27 cellular contexts compared by ENCODE assay signal in genomic region chr5:154129868-154130267, GRCh38.
DNase-seq lines count a peak whose midpoint lies in the region; ATAC-seq, FAIRE-seq and TF ChIP-seq lines count a peak whose summit lies in the region.
"Had no signal": no experiment of that assay in that cellular context is flagged by ENCODE, and none has a peak within 500 bp of the region (broad histone marks: within the 10 kb centered on the region; RNA-seq: fewer than 3 reads in every experiment).

No MANE protein-coding gene starts in this region.

- ATAC-seq in GM18867 (IDR thresholded peaks at IDR 0.05; ENCODE audit: unreplicated experiment): no peak
- ATAC-seq in right cardiac atrium: no peak
- ATAC-seq in HG02973 (IDR thresholded peaks at IDR 0.05; ENCODE audit: unreplicated experiment): no peak
- ATAC-seq: A549, GM12878 had no signal

- in situ Hi-C loops in GM13976 (cut with MboI; ENCODE audit: low sequenced_read_pairs, unreplicated experiment): no loop called here

- FAIRE-seq in small intestine (lab: Jason Lieb, UNC): no peak
- FAIRE-seq: A549, D721Med, GM12878, GM18507, GM19239, H1 had no signal

- TF ChIP-seq CTCF in GM13976 (IDR thresholded peaks at IDR 0.05; ENCODE audit: borderline replicate concordance, control extremely low read depth, extremely low read depth, insufficient read depth, missing control alignments): peak; percentile 11
- TF ChIP-seq CTCF in VCaP (conservative IDR thresholded peaks at IDR 0.05): no peak

- no peaks in the 10 kb centered on the region for H3K9me3 ChIP-seq in small intestine (ENCODE audit: control insufficient read depth, low read depth)
- H3K9me3 ChIP-seq in right cardiac atrium (ENCODE audit: control insufficient read depth, low read length): no peaks in the 10 kb centered on the region
- H3K9me3 ChIP-seq: BE2C had no signal

- H3K36me3 ChIP-seq in small intestine (ENCODE audit: control insufficient read depth in 2 of 2, insufficient read depth in 2 of 2, low read length in 2 of 2): no peaks in the 10 kb centered on the region
- H3K36me3 ChIP-seq: BE2C; BLaER1 treated with 17β-estradiol and CSF1 and Interleukin-3, amounts not matched to agents 10 nM and 100 nM had no signal

- DNase-seq in GM13976 (ENCODE audit: low spot score) (no peak), kidney glomerular epithelial cell (lab: John Stamatoyannopoulos, UW) (peak; percentile 25), small intestine (peak; percentile 5), right cardiac atrium (no peak)
- DNase-seq: 8988T; ACHN; AML-193; BE2C; CD4-positive, alpha-beta T cell; CD8-positive, alpha-beta memory T cell; DMS 273 treated with DMSO at 0.1 percent for 48 hours; DMS79; EL; GDM1; GM23248; H7; HCEC 1CT had no signal

- WGBS in small intestine, 3 donors: 19 to 63% (median 57%) methylated on average over 1 of the region's 1 CpG
- WGBS in right cardiac atrium: 87% methylated on average over 1 of the region's 1 CpG

- H3K27ac ChIP-seq in VCaP (peak overlapping the region; percentile 55), small intestine (ENCODE audit: low read depth in 1 of 2, low read length in 1 of 2) (no peak overlapping the region), right cardiac atrium (ENCODE audit: low read length) (no peak overlapping the region)
- H3K27ac ChIP-seq: A549; BLaER1 treated with 17β-estradiol and CSF1 and Interleukin-3, amounts not matched to agents 10 nM and 100 nM; GM23248 had no signal

- H3K4me3 ChIP-seq in small intestine (ENCODE audit: low read depth in 1 of 2, low read length in 2 of 2) (no peak overlapping the region), right cardiac atrium (ENCODE audit: low read length) (no peak overlapping the region)
- H3K4me3 ChIP-seq: A549; BLaER1 treated with 17β-estradiol and CSF1 and Interleukin-3, amounts not matched to agents 10 nM and 100 nM; GM12878; GM23248 had no signal

- H3K4me1 ChIP-seq in small intestine (ENCODE audit: control insufficient read depth in 2 of 2, insufficient read depth in 1 of 2, low read depth in 1 of 2, low read length in 1 of 2) (no peaks in the 10 kb centered on the region), right cardiac atrium (ENCODE audit: control insufficient read depth, insufficient read depth, low read length) (peaks cover 2% of the 10 kb centered on the region)
- H3K4me1 ChIP-seq: A549; BE2C; BLaER1 treated with 17β-estradiol and CSF1 and Interleukin-3, amounts not matched to agents 10 nM and 100 nM had no signal

- H3K27me3 ChIP-seq in small intestine (ENCODE audit: control insufficient read depth in 2 of 2, insufficient read depth in 2 of 2, low read length in 2 of 2): no peaks in the 10 kb centered on the region
- no peaks in the 10 kb centered on the region for H3K27me3 ChIP-seq in right cardiac atrium (ENCODE audit: control insufficient read depth, insufficient read depth)
- H3K27me3 ChIP-seq: BLaER1 treated with 17β-estradiol and CSF1 and Interleukin-3, amounts not matched to agents 10 nM and 100 nM had no signal

- intact Hi-C loops in right cardiac atrium (cut with DNase I): no loop called here

Comparison
In these comparisons a context has a peak if more than half of its experiments do, and no peak if none do; other contexts are left out.
1. DNase-seq: peak in kidney glomerular epithelial cell (single experiment) and small intestine (single experiment); none in GM13976 (single experiment) and right cardiac atrium (0 of 3).